Comparison of ENCODE assay signal across 8 cellular contexts in genomic region chr2:158456309-158457066, GRCh38. TPM values are rescaled to one million over a fixed set of nuclear protein-coding genes. Genes with fewer than 3 reads are reported as not detected.
A peak's percentile ranks its signal among the peaks of the same experiment; 100 is the strongest.
DNase-seq lines count a peak whose midpoint lies in the region; ATAC-seq and TF ChIP-seq lines count a peak whose summit lies in the region.

CCDC148 (minus strand) TSS chr2:158456753; CDS start chr2:158456439, 314 bp downstream.
PKP4 (plus strand) TSS chr2:158456952; CDS start chr2:158533185, 76,233 bp downstream.

- intact Hi-C loops in cardiac septum (cut with DNase I) (loop anchor here (2.0 to 10.0 kb wide), 6 partner anchors 81 to 422 kb away; no protein-coding TSS in a partner anchor), tibial artery (cut with DNase I; ENCODE audit: low total_unique reads) (no loop called here)

- peak within 1 kb of the TSS; percentile 79 for H3K4me2 ChIP-seq in parathyroid adenoma (ENCODE audit: low read length)

- peak within 1 kb of the TSS; percentile 96 for H2AFZ ChIP-seq in parathyroid adenoma

- TF ChIP-seq CTCF in GM12865 (IDR thresholded peaks at IDR 0.05; ENCODE audit: insufficient read depth, low read depth, low read length, missing control alignments) (no peak), parathyroid adenoma (IDR thresholded peaks at IDR 0.05) (no peak), tibial artery (IDR thresholded peaks at IDR 0.05) (peak; percentile 5 to 32)

- ATAC-seq in HG02759 (IDR thresholded peaks at IDR 0.05; ENCODE audit: unreplicated experiment), result peak; percentile 90

- no peaks in the 10 kb centered on the region for H3K27me3 ChIP-seq in adipocyte (replicated peaks; ENCODE audit: control insufficient read depth, insufficient read depth, low read length)
- H3K27me3 ChIP-seq in parathyroid adenoma (ENCODE audit: control insufficient read depth, insufficient read depth, low read length), result no peaks in the 10 kb centered on the region
- H3K27me3 ChIP-seq in tibial artery, result no peaks in the 10 kb centered on the region

- peaks cover 12% of the 10 kb centered on the region for H3K4me1 ChIP-seq in adipocyte (ENCODE audit: control insufficient read depth, insufficient read depth, low read length)
- peaks cover 22% of the 10 kb centered on the region for H3K4me1 ChIP-seq in parathyroid adenoma
- peaks cover 0 to 20% (median 7%) of the 10 kb centered on the region in 4 donors for H3K4me1 ChIP-seq in tibial artery

- H3K9ac ChIP-seq in adipocyte (ENCODE audit: low read length), result peak within 1 kb of the TSS; percentile 84
- H3K9ac ChIP-seq in parathyroid adenoma, result peak within 1 kb of the TSS; percentile 70

- H3K79me2 ChIP-seq in parathyroid adenoma, result peaks cover 14% of the 10 kb centered on the region

- H3K9me3 ChIP-seq in adipocyte (ENCODE audit: control insufficient read depth, low read length) (no peaks in the 10 kb centered on the region), parathyroid adenoma (ENCODE audit: control insufficient read depth, low read length) (no peaks in the 10 kb centered on the region), tibial artery (no peaks in the 10 kb centered on the region)

- DNase-seq in GM12865 (ENCODE audit: low read depth), result peak; percentile 94
- DNase-seq in NCI-H1417 (lab: John Stamatoyannopoulos, UW), result peak; percentile 76 to 88 (median 86)
- DNase-seq in SW 1271 (lab: John Stamatoyannopoulos, UW), result peak; percentile 86 to 92
- DNase-seq in adipocyte (ENCODE audit: low read depth), result peak; percentile 98
- peak; percentile 95 for DNase-seq in cardiac septum (ENCODE audit: low spot score)
- DNase-seq in tibial artery, result peak; percentile 88 to 93

- H3K27ac ChIP-seq in parathyroid adenoma (peak within 1 kb of the TSS; percentile 95), tibial artery (peak within 1 kb of the TSS; percentile 92 to 96)

- no peaks in the 10 kb centered on the region for H3K36me3 ChIP-seq in adipocyte (ENCODE audit: control insufficient read depth, insufficient read depth, low read length, severe bottlenecking)
- no peaks in the 10 kb centered on the region for H3K36me3 ChIP-seq in parathyroid adenoma (ENCODE audit: control insufficient read depth, insufficient read depth, low read length)
- no peaks in the 10 kb centered on the region for H3K36me3 ChIP-seq in tibial artery

- H3K4me3 ChIP-seq in GM12865 (ENCODE audit: low read depth, low read length) (peak within 1 kb of the TSS; percentile 95), adipocyte (ENCODE audit: low read length) (peak within 1 kb of the TSS; percentile 86), parathyroid adenoma (ENCODE audit: low read depth, low read length) (peak within 1 kb of the TSS; percentile 82), tibial artery (peak within 1 kb of the TSS; percentile 89 to 95)

RNA-seq across cellular contexts. Expression of gene CCDC148, which starts in this region (rescaled TPM):
- 0.30 TPM for total RNA-seq in cardiac septum

RNA-seq across cellular contexts. Expression of gene PKP4, which starts in this region (rescaled TPM):
- total RNA-seq in cardiac septum, result 43.2 TPM

Comparison
In these comparisons a context has a peak if more than half of its experiments do, and no peak if none do; other contexts are left out.
1. Peak in every context shown above with its lines: DNase-seq, ATAC-seq, H3K4me3 ChIP-seq and H3K27ac ChIP-seq.
2. CTCF ChIP-seq: peak in tibial artery (2 of 2); none in GM12865 (single experiment) and parathyroid adenoma (single experiment).